ENCODE assay signal across 15 cellular contexts in the genomic region with DNA sequence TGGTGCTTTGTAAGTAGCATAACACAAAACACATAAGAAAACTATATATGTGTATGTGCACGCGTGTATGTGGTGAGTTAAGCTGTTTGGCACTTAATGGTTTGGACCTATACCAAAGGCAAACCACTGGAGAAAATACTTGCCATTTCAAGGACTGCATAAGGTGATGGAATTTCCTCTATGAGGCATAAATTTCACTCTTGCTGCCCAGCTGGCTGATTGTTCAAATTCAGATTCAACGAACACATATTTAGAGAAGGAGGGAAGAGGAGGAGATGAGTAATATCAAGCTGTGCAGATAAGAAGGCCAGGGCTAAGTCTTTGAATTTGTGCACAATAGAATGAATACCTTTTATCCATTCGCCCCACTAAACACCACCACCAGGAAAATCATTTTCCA.
DNase-seq lines count a peak whose midpoint lies in the region; ATAC-seq and TF ChIP-seq lines count a peak whose summit lies in the region.
"Had no signal": no experiment of that assay in that cellular context is flagged by ENCODE, and none has a peak within 500 bp of the region (broad histone marks: within the 10 kb centered on the region; RNA-seq: fewer than 3 reads in every experiment).

No MANE protein-coding gene starts in this region.

- peak; percentile 75 for DNase-seq in AG20443 (ENCODE audit: low spot score)
- DNase-seq in cardiac fibroblast (ENCODE audit: low read depth in 2 of 2): peak; percentile 92 to 98
- peak; percentile 97 for DNase-seq in kidney tubule cell (ENCODE audit: low spot score)
- no peak for DNase-seq in effector CD8-positive, alpha-beta T cell (lab: John Stamatoyannopoulos, UW)
- DNase-seq in NCI-H2196 (lab: John Stamatoyannopoulos, UW; ENCODE audit: unreplicated experiment): no peak
- DNase-seq: activated naive CD4-positive, alpha-beta T cell treated with anti-CD3 and anti-CD28 coated beads, Interleukin-2, amount 10 ng/mL, durations not matched to agents 7 days and 5 days; natural killer cell; NCI-H187; sigmoid colon; stimulated activated naive CD8-positive, alpha-beta T cell treated with anti-CD3 and anti-CD28 coated beads, Interleukin-15, amount 100 ng/mL, for 72 hours had no signal

- TF ChIP-seq EP300 in Ishikawa (IDR thresholded peaks at IDR 0.05; ENCODE audit: borderline replicate concordance): peak; percentile 92

- H3K4me3 ChIP-seq in cardiac fibroblast (replicated peaks in 1 of 2; ENCODE audit: low read depth in 2 of 2, low read length in 2 of 2): no peak overlapping the region
- H3K4me3 ChIP-seq: BLaER1 treated with 17β-estradiol and CSF1 and Interleukin-3, amounts not matched to agents 10 nM and 100 nM; coronary artery; sigmoid colon had no signal

- 0 out of 2 replicates have a peak, but pooled peaks have one; percentile 5 for TF ChIP-seq RAD21 in Ishikawa (IDR thresholded peaks at IDR 0.05; ENCODE audit: low read depth)

- ATAC-seq in GM21390 (IDR thresholded peaks at IDR 0.05; ENCODE audit: unreplicated experiment) (no peak), GM21786 (IDR thresholded peaks at IDR 0.05; ENCODE audit: unreplicated experiment) (no peak)
- ATAC-seq: natural killer cell; stimulated activated naive CD8-positive, alpha-beta T cell treated with anti-CD3 and anti-CD28 coated beads, Interleukin-15, amount 100 ng/mL, for 72 hours had no signal

- TF ChIP-seq CTCF in cardiac fibroblast (IDR thresholded peaks at IDR 0.05; ENCODE audit: low read depth, low read length): no peak

TF ChIP-seq in Ishikawa, 13 proteins besides CTCF, POLR2A, EP300 and RAD21:
- TF ChIP-seq YY1 (IDR thresholded peaks at IDR 0.05; ENCODE audit: low read depth) (no peak), TEAD4 (IDR thresholded peaks at IDR 0.05) (peak; percentile 76), TCF12 (IDR thresholded peaks at IDR 0.05; ENCODE audit: low read depth) (peak; percentile 86), ZBTB7A (IDR thresholded peaks at IDR 0.05; ENCODE audit: low read depth) (no peak), FOXM1 (IDR thresholded peaks at IDR 0.05; ENCODE audit: borderline replicate concordance, low read depth) (peak; percentile 85), NFIC (IDR thresholded peaks at IDR 0.05) (peak; percentile 75)
- TF ChIP-seq, protein P1, sequence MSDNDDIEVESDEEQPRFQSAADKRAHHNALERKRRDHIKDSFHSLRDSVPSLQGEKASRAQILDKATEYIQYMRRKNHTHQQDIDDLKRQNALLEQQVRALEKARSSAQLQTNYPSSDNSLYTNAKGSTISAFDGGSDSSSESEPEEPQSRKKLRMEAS (IDR thresholded peaks at IDR 0.05): no peak

Comparison
In these comparisons a context has a peak if more than half of its experiments do, and no peak if none do; other contexts are left out.
1. DNase-seq: peak in AG20443 (single experiment), cardiac fibroblast (2 of 2) and kidney tubule cell (single experiment); none in effector CD8-positive, alpha-beta T cell (single experiment) and NCI-H2196 (single experiment).